16 cellular contexts compared by ENCODE assay signal in the genomic region with DNA sequence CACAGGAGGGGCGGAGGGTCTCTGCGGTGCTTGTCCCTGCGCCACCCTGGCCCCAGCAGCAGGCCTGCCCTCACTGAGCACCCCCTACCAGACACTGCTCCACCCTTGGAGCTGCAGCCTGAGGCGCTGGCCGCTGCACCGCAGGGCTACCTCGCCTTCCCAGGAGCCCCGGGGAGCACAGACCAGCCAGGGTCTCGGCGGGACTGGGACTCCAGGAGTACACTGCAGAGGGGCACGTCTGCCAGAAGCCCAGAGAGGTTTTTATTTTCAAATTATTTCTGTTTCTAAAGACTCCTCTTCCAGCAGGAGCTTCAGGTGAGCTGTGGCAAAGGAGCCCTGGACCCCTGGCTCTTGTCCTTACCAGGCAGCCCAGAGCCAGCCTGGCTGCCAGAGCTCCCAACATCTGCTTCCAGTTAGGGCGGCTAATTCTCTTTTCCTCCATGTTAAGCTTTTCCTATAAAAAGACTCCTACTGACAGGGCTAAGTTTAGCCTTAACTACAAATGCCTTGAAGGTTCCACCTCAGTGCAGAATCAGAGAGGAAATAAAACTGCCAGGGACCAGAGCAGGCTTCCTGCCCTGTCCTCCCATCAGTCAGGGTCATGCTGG. TPM values are rescaled to one million over a fixed set of nuclear protein-coding genes. Genes with fewer than 3 reads are reported as not detected.
DNase-seq lines count a peak whose midpoint lies in the region; ATAC-seq and TF ChIP-seq lines count a peak whose summit lies in the region.
"Had no signal": no experiment of that assay in that cellular context is flagged by ENCODE, and none has a peak within 500 bp of the region (broad histone marks: within the 10 kb centered on the region; RNA-seq: fewer than 3 reads in every experiment).

No MANE protein-coding gene starts in this region.

- H3K4me3 ChIP-seq in HFF-Myc (replicated peaks; ENCODE audit: low read depth, low read length) (no peak overlapping the region), gastroesophageal sphincter (no peak overlapping the region), tibial artery (no peak overlapping the region)
- H3K4me3 ChIP-seq: right lobe of liver had no signal

- H3K27me3 ChIP-seq in gastroesophageal sphincter: no peaks in the 10 kb centered on the region
- no peaks in the 10 kb centered on the region for H3K27me3 ChIP-seq in tibial artery
- H3K27me3 ChIP-seq: neutrophil, right lobe of liver had no signal

- H3K4me1 ChIP-seq in gastroesophageal sphincter (peaks cover 0 to 27% (median 4%) of the 10 kb centered on the region in 3 donors), tibial artery (peaks cover 0 to 7% (median 0%) of the 10 kb centered on the region in 4 donors)
- H3K4me1 ChIP-seq: right lobe of liver had no signal

- TF ChIP-seq POLR2A in gastroesophageal sphincter (IDR thresholded peaks at IDR 0.05): no peak

- peaks cover 0 to 92% of the 10 kb centered on the region in 2 donors for H3K36me3 ChIP-seq in gastroesophageal sphincter
- peaks cover 3 to 50% (median 27%) of the 10 kb centered on the region in 3 donors for H3K36me3 ChIP-seq in tibial artery

- ATAC-seq in gastroesophageal sphincter: no peak
- ATAC-seq in HG02623 (IDR thresholded peaks at IDR 0.05; ENCODE audit: unreplicated experiment): no peak

- TF ChIP-seq CTCF in HFF-Myc (IDR thresholded peaks at IDR 0.05; ENCODE audit: low read depth, low read length, missing control alignments) (no peak), endothelial cell (IDR thresholded peaks at IDR 0.05; ENCODE audit: unreplicated experiment) (no peak), neural crest cell (conservative IDR thresholded peaks at IDR 0.05) (no peak), gastroesophageal sphincter (IDR thresholded peaks at IDR 0.05) (no peak), tibial artery (IDR thresholded peaks at IDR 0.05) (no peak)

- DNase-seq in AG20443 (ENCODE audit: low spot score) (peak; percentile 54), HFF-Myc (ENCODE audit: extremely low read depth, low read depth) (peak; percentile 44), endothelial cell (ENCODE audit: low spot score) (no peak), neural crest cell (ENCODE audit: low read depth, low spot score) (no peak), tibial artery (no peak), putamen (ENCODE audit: low spot score) (no peak)
- DNase-seq: activated CD4-positive, alpha-beta T cell treated with anti-CD3 and anti-CD28 coated beads, Interleukin-2, amount 50 U/mL, for 1 hour; DMS 273 treated with DMSO at 0.1 percent for 48 hours; head of caudate nucleus; NCI-H1694 treated with DMSO at 0.1 percent for 48 hours; right lobe of liver; stimulated activated CD4-positive, alpha-beta T cell treated with anti-CD3 and anti-CD28 coated beads, Interleukin-1b, Interleukin-23, amount 100 ng/mL, for 48 hours; T1000 had no signal

- H3K27ac Mint-ChIP-seq in endothelial cell (ENCODE audit: unreplicated experiment) (no peak overlapping the region), neural crest cell (ENCODE audit: unreplicated experiment) (peak overlapping the region; percentile 35)

- WGBS in gastroesophageal sphincter (ENCODE audit: low coverage in 1 of 2), 2 donors: 60 to 80% methylated on average over 1 of the region's 12 CpGs

- H3K27ac ChIP-seq in gastroesophageal sphincter: peak overlapping the region in 2 of 4 donors; percentile 19 to 48
- H3K27ac ChIP-seq in tibial artery: no peak overlapping the region
- H3K27ac ChIP-seq: neutrophil, right lobe of liver had no signal

- H3K4me1 Mint-ChIP-seq in endothelial cell (ENCODE audit: unreplicated experiment) (peaks cover 2% of the 10 kb centered on the region), neural crest cell (no peaks in the 10 kb centered on the region)

- H3K36me3 Mint-ChIP-seq in endothelial cell (ENCODE audit: low read depth, unreplicated experiment) (peaks cover 27% of the 10 kb centered on the region), neural crest cell (ENCODE audit: low read depth) (peaks cover 4% of the 10 kb centered on the region)

- intact Hi-C loops in tibial artery (cut with DNase I; ENCODE audit: low total_unique reads): no loop called here

- no peaks in the 10 kb centered on the region for H3K9me3 ChIP-seq in gastroesophageal sphincter
- no peaks in the 10 kb centered on the region for H3K9me3 ChIP-seq in tibial artery
- H3K9me3 ChIP-seq: neutrophil, right lobe of liver had no signal

- TF ChIP-seq EP300 in gastroesophageal sphincter (IDR thresholded peaks at IDR 0.05): no peak

- H3K9me3 Mint-ChIP-seq in endothelial cell (ENCODE audit: unreplicated experiment) (no peaks in the 10 kb centered on the region), neural crest cell (no peaks in the 10 kb centered on the region)

- H3K27me3 Mint-ChIP-seq in endothelial cell (ENCODE audit: unreplicated experiment): peaks cover 11% of the 10 kb centered on the region
- no peaks in the 10 kb centered on the region for H3K27me3 Mint-ChIP-seq in neural crest cell (ENCODE audit: low read depth)

- peak overlapping the region; percentile 51 for H3K4me3 Mint-ChIP-seq in endothelial cell (ENCODE audit: unreplicated experiment)
- H3K4me3 Mint-ChIP-seq in neural crest cell: no peak overlapping the region

RNA-seq across cellular contexts. Expression of a gene that starts 26.4 kb away (rescaled TPM):
- total RNA-seq in endothelial cell (ENCODE audit: unreplicated experiment) (not detected), neural crest cell (0.11 TPM in 1 of 2 replicates, not detected in the other), gastroesophageal sphincter (under 1 TPM; 0.16 to 0.94 (median 0.68) TPM)

Comparison
In these comparisons a context has a peak if more than half of its experiments do, and no peak if none do; other contexts are left out.
1. DNase-seq: peak in AG20443 (single experiment) and HFF-Myc (single experiment); none in endothelial cell (single experiment), neural crest cell (single experiment), tibial artery (0 of 2) and putamen (single experiment).